In the genomic region with DNA sequence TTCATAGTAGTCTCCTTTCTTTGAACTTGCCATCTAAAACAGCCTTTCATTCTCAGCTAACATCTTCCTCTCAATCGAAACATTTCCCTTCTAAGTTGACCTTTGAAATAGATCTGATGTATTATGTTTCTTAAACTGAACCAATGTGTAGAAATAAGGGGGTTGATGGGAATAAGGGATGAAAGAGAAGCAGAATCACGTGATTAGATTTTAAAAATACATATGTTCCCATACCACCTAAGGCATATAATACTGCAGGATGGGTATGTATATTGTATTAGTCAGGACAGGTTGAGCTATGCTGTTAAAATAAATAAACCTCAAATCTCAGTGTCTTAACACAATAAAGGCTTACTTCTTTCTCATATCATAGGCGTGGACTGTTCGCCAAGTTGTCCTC, we compare ENCODE assay signal across 2 cellular contexts.
A peak's percentile ranks its signal among the peaks of the same experiment; 100 is the strongest.
TF ChIP-seq lines count a peak whose summit lies in the region.

No MANE protein-coding gene starts in this region.

TF ChIP-seq in HepG2, 621 proteins besides CTCF, POLR2A, EP300 and RAD21 (continues in another document):
- TF ChIP-seq REPIN1 (CRISPR knock-in tag; IDR thresholded peaks at IDR 0.05; ENCODE audit: borderline replicate concordance, low read depth) (no peak), ELF3 (CRISPR knock-in tag; IDR thresholded peaks at IDR 0.05) (no peak), RAD51 (IDR thresholded peaks at IDR 0.05; ENCODE audit: borderline replicate concordance) (peak; percentile 70), ZNF549 (CRISPR knock-in tag; IDR thresholded peaks at IDR 0.05) (no peak), HNRNPK (IDR thresholded peaks at IDR 0.05; ENCODE audit: low read depth, low read length, poor library complexity, severe bottlenecking) (peak; percentile 73), NFKBIZ (CRISPR knock-in tag; IDR thresholded peaks at IDR 0.05) (no peak), ZNF746 (CRISPR knock-in tag; IDR thresholded peaks at IDR 0.05) (no peak), ATF7 (IDR thresholded peaks at IDR 0.05) (no peak), ATF7 (CRISPR knock-in tag; IDR thresholded peaks at IDR 0.05) (no peak), ZNF768 (CRISPR knock-in tag; IDR thresholded peaks at IDR 0.05) (no peak), NR2F1 (CRISPR knock-in tag; IDR thresholded peaks at IDR 0.05) (no peak), HES4 (CRISPR knock-in tag; IDR thresholded peaks at IDR 0.05; ENCODE audit: borderline replicate concordance) (no peak), ZNF558 (CRISPR knock-in tag; IDR thresholded peaks at IDR 0.05; ENCODE audit: borderline replicate concordance) (no peak), POLR2G (IDR thresholded peaks at IDR 0.05; ENCODE audit: low read depth, low read length) (no peak), TAF1 (CRISPR knock-in tag; IDR thresholded peaks at IDR 0.05) (no peak)
- TF ChIP-seq, protein P1, sequence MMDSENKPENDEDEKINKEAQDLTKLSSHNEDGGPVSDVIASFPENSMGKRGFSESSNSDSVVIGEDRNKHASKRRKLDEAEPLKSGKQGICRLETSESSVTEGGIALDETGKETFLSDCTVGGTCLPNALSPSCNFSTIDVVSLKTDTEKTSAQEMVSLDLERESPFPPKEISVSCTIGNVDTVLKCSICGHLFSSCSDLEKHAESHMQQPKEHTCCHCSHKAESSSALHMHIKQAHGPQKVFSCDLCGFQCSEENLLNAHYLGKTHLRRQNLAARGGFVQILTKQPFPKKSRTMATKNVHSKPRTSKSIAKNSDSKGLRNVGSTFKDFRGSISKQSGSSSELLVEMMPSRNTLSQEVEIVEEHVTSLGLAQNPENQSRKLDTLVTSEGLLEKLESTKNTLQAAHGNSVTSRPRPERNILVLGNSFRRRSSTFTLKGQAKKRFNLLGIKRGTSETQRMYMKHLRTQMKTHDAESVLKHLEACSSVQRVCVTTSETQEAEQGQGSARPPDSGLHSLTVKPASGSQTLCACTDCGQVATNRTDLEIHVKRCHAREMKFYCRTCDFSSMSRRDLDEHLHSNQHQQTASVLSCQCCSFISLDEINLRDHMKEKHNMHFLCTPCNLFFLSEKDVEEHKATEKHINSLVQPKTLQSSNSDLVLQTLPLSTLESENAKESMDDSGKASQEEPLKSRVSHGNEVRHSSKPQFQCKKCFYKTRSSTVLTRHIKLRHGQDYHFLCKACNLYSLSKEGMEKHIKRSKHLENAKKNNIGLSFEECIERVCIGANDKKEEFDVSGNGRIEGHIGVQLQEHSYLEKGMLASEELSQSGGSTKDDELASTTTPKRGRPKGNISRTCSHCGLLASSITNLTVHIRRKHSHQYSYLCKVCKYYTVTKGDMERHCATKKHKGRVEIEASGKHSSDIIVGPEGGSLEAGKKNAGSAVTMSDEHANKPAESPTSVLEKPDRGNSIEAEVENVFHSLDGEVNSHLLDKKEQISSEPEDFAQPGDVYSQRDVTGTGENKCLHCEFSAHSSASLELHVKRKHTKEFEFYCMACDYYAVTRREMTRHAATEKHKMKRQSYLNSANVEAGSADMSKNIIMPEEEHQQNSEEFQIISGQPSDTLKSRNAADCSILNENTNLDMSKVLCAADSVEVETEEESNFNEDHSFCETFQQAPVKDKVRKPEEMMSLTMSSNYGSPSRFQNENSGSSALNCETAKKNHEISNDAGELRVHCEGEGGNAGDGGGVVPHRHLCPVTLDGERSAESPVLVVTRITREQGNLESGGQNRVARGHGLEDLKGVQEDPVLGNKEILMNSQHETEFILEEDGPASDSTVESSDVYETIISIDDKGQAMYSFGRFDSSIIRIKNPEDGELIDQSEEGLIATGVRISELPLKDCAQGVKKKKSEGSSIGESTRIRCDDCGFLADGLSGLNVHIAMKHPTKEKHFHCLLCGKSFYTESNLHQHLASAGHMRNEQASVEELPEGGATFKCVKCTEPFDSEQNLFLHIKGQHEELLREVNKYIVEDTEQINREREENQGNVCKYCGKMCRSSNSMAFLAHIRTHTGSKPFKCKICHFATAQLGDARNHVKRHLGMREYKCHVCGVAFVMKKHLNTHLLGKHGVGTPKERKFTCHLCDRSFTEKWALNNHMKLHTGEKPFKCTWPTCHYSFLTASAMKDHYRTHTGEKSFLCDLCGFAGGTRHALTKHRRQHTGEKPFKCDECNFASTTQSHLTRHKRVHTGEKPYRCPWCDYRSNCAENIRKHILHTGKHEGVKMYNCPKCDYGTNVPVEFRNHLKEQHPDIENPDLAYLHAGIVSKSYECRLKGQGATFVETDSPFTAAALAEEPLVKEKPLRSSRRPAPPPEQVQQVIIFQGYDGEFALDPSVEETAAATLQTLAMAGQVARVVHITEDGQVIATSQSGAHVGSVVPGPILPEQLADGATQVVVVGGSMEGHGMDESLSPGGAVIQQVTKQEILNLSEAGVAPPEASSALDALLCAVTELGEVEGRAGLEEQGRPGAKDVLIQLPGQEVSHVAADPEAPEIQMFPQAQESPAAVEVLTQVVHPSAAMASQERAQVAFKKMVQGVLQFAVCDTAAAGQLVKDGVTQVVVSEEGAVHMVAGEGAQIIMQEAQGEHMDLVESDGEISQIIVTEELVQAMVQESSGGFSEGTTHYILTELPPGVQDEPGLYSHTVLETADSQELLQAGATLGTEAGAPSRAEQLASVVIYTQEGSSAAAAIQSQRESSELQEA (CRISPR knock-in tag; IDR thresholded peaks at IDR 0.05; ENCODE audit: not compliant biosample characterization) = no peak
- TF ChIP-seq, protein P2, sequence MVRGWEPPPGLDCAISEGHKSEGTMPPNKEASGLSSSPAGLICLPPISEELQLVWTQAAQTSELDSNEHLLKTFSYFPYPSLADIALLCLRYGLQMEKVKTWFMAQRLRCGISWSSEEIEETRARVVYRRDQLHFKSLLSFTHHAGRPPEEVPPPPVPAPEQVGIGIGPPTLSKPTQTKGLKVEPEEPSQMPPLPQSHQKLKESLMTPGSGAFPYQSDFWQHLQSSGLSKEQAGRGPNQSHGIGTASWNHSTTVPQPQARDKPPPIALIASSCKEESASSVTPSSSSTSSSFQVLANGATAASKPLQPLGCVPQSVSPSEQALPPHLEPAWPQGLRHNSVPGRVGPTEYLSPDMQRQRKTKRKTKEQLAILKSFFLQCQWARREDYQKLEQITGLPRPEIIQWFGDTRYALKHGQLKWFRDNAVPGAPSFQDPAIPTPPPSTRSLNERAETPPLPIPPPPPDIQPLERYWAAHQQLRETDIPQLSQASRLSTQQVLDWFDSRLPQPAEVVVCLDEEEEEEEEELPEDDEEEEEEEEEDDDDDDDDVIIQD (CRISPR knock-in tag; IDR thresholded peaks at IDR 0.05; ENCODE audit: low read depth) = no peak
- TF ChIP-seq, protein P3, sequence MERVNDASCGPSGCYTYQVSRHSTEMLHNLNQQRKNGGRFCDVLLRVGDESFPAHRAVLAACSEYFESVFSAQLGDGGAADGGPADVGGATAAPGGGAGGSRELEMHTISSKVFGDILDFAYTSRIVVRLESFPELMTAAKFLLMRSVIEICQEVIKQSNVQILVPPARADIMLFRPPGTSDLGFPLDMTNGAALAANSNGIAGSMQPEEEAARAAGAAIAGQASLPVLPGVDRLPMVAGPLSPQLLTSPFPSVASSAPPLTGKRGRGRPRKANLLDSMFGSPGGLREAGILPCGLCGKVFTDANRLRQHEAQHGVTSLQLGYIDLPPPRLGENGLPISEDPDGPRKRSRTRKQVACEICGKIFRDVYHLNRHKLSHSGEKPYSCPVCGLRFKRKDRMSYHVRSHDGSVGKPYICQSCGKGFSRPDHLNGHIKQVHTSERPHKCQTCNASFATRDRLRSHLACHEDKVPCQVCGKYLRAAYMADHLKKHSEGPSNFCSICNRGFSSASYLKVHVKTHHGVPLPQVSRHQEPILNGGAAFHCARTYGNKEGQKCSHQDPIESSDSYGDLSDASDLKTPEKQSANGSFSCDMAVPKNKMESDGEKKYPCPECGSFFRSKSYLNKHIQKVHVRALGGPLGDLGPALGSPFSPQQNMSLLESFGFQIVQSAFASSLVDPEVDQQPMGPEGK (CRISPR knock-in tag; IDR thresholded peaks at IDR 0.05) = no peak

TF ChIP-seq in K562, 482 proteins besides CTCF, POLR2A, EP300 and RAD21:
- TF ChIP-seq PHB2 (IDR thresholded peaks at IDR 0.05; ENCODE audit: low read depth) = no peak
- TF ChIP-seq, protein P4, sequence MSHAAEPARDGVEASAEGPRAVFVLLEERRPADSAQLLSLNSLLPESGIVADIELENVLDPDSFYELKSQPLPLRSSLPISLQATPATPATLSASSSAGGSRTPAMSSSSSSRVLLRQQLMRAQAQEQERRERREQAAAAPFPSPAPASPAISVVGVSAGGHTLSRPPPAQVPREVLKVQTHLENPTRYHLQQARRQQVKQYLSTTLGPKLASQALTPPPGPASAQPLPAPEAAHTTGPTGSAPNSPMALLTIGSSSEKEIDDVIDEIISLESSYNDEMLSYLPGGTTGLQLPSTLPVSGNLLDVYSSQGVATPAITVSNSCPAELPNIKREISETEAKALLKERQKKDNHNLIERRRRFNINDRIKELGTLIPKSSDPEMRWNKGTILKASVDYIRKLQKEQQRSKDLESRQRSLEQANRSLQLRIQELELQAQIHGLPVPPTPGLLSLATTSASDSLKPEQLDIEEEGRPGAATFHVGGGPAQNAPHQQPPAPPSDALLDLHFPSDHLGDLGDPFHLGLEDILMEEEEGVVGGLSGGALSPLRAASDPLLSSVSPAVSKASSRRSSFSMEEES (CRISPR knock-in tag; IDR thresholded peaks at IDR 0.05) = peak; percentile 84
